9 cellular contexts compared by ENCODE assay signal in genomic region chr13:38415233-38415632, GRCh38.
DNase-seq lines count a peak whose midpoint lies in the region; ATAC-seq and TF ChIP-seq lines count a peak whose summit lies in the region.
"Had no signal": no experiment of that assay in that cellular context is flagged by ENCODE, and none has a peak within 500 bp of the region (broad histone marks: within the 10 kb centered on the region; RNA-seq: fewer than 3 reads in every experiment).

No MANE protein-coding gene starts in this region.

- H3K36me3 Mint-ChIP-seq in activated CD4-positive, alpha-beta T cell treated with anti-CD3 and anti-CD28 coated beads, Interleukin-2, amount 10 ng/mL, durations not matched to agents 24 days and 14 days (ENCODE audit: low read depth), result no peaks in the 10 kb centered on the region

- H3K27me3 Mint-ChIP-seq in activated CD4-positive, alpha-beta T cell treated with anti-CD3 and anti-CD28 coated beads, Interleukin-2, amount 10 ng/mL, durations not matched to agents 24 days and 14 days, result no peaks in the 10 kb centered on the region

- no peak overlapping the region for H3K4me3 Mint-ChIP-seq in activated CD4-positive, alpha-beta T cell treated with anti-CD3 and anti-CD28 coated beads, Interleukin-2, amount 10 ng/mL, durations not matched to agents 24 days and 14 days

- no peaks in the 10 kb centered on the region for H3K9me3 Mint-ChIP-seq in activated CD4-positive, alpha-beta T cell treated with anti-CD3 and anti-CD28 coated beads, Interleukin-2, amount 10 ng/mL, durations not matched to agents 24 days and 14 days

- no peak for TF ChIP-seq POLR2A in NB4 (IDR thresholded peaks at IDR 0.05; ENCODE audit: extremely low read depth, insufficient read length)

- intact Hi-C loops in activated CD4-positive, alpha-beta T cell treated with anti-CD3 and anti-CD28 coated beads, Interleukin-2, amount 10 ng/mL, durations not matched to agents 24 days and 14 days (cut with micrococcal nuclease), result no loop called here

- H3K4me1 Mint-ChIP-seq in activated CD4-positive, alpha-beta T cell treated with anti-CD3 and anti-CD28 coated beads, Interleukin-2, amount 10 ng/mL, durations not matched to agents 24 days and 14 days, result peaks cover 4% of the 10 kb centered on the region

- TF ChIP-seq CTCF in NB4 (IDR thresholded peaks at IDR 0.05; ENCODE audit: low read depth, low read length), result no peak

- ATAC-seq in HG02642 (IDR thresholded peaks at IDR 0.05; ENCODE audit: poor library complexity, unreplicated experiment), result peak; percentile 98

- H3K4me3 ChIP-seq in NB4 (ENCODE audit: low read depth, low read length), result no peak overlapping the region

- no peak overlapping the region for H3K27ac Mint-ChIP-seq in activated CD4-positive, alpha-beta T cell treated with anti-CD3 and anti-CD28 coated beads, Interleukin-2, amount 10 ng/mL, durations not matched to agents 24 days and 14 days

- peak; percentile 58 for DNase-seq in activated CD4-positive, alpha-beta T cell treated with anti-CD3 and anti-CD28 coated beads, Interleukin-2, amount 10 ng/mL, durations not matched to agents 24 days and 14 days
- DNase-seq in activated CD4-positive, alpha-beta T cell treated with anti-CD3 and anti-CD28 coated beads, Interleukin-2, amount 50 U/mL, for 4 hours, result no peak
- DNase-seq in NB4 (ENCODE audit: low read depth) (peak; percentile 2), renal cortical epithelial cell (ENCODE audit: low read depth) (peak; percentile 23), cerebellar cortex (ENCODE audit: low spot score) (no peak), NCI-H2171 (lab: John Stamatoyannopoulos, UW) (no peak), NCI-H1694 (lab: John Stamatoyannopoulos, UW) (no peak)
- DNase-seq: retina had no signal

Comparison
In these comparisons a context has a peak if more than half of its experiments do, and no peak if none do; other contexts are left out.
1. DNase-seq: peak in activated CD4-positive, alpha-beta T cell treated with anti-CD3 and anti-CD28 coated beads, Interleukin-2, amount 10 ng/mL, durations not matched to agents 24 days and 14 days (single experiment), NB4 (single experiment) and renal cortical epithelial cell (single experiment); none in activated CD4-positive, alpha-beta T cell treated with anti-CD3 and anti-CD28 coated beads, Interleukin-2, amount 50 U/mL, for 4 hours (0 of 2), cerebellar cortex (single experiment), NCI-H2171 (single experiment) and NCI-H1694 (single experiment).